In the genomic region with DNA sequence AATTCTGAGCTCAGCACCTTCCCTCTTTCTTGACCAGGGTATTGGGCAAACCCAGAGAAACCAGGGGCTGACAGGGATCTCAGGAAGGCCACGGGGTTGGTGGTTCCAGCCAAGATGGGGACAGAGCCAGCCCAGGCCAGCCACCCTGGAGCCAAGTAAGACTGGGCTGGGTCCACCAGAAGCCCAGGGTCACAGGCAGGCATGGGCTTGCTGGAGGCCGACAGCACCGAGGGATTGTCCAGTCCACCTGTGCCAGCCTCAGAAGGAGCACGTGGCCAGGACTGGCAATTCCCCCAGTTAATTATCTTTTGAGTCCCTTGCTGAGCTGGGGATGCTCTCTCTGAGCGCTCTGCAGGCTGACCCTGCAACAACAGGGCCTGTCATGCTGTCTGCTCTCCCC, we compare ENCODE assay signal across 16 cellular contexts.
"Had no signal": no experiment of that assay in that cellular context is flagged by ENCODE, and none has a peak within 500 bp of the region (broad histone marks: within the 10 kb centered on the region; RNA-seq: fewer than 3 reads in every experiment).

No MANE protein-coding gene starts in this region.

- H3K4me1 Mint-ChIP-seq: activated naive CD4-positive, alpha-beta T cell treated with anti-CD3 and anti-CD28 coated beads, Interleukin-2, amount 10 ng/mL, durations not matched to agents 7 days and 5 days had no signal

- H3K27me3 ChIP-seq: body of pancreas, gastroesophageal sphincter, vagina had no signal

- H3K27ac ChIP-seq: body of pancreas, prostate gland, thoracic aorta, vagina had no signal

- FAIRE-seq: colon had no signal

- ATAC-seq: body of pancreas; gastroesophageal sphincter; mucosa of descending colon; naive thymus-derived CD8-positive, alpha-beta T cell; stimulated activated naive CD8-positive, alpha-beta T cell treated with anti-CD3 and anti-CD28 coated beads, Interleukin-15, Interleukin-2, amounts not matched to agents 100 U/mL and 50 U/mL, for 24 hours had no signal

- H3K4me3 Mint-ChIP-seq: activated naive CD4-positive, alpha-beta T cell treated with anti-CD3 and anti-CD28 coated beads, Interleukin-2, amount 10 ng/mL, durations not matched to agents 7 days and 5 days; naive thymus-derived CD8-positive, alpha-beta T cell had no signal

- H3K27me3 Mint-ChIP-seq: activated naive CD4-positive, alpha-beta T cell treated with anti-CD3 and anti-CD28 coated beads, Interleukin-2, amount 10 ng/mL, durations not matched to agents 7 days and 5 days; naive thymus-derived CD8-positive, alpha-beta T cell had no signal

- H3K9me3 Mint-ChIP-seq: activated naive CD4-positive, alpha-beta T cell treated with anti-CD3 and anti-CD28 coated beads, Interleukin-2, amount 10 ng/mL, durations not matched to agents 7 days and 5 days; activated T-helper 2 cell treated with anti-CD3 and anti-CD28 coated beads, Interferon-gamma antibody, Interleukin-2, Interleukin-4, amounts not matched to agents 10 μg/mL and 5 μg/mL and 100 μg/mL, durations not matched to agents 14 hours and 24 hours and 36 hours; naive thymus-derived CD8-positive, alpha-beta T cell had no signal

- H3K27ac Mint-ChIP-seq: activated naive CD4-positive, alpha-beta T cell treated with anti-CD3 and anti-CD28 coated beads, Interleukin-2, amount 10 ng/mL, durations not matched to agents 7 days and 5 days; activated T-helper 2 cell treated with anti-CD3 and anti-CD28 coated beads, Interferon-gamma antibody, Interleukin-2, Interleukin-4, amounts not matched to agents 10 μg/mL and 5 μg/mL and 100 μg/mL, durations not matched to agents 14 hours and 24 hours and 36 hours had no signal

- H3K9me3 ChIP-seq: body of pancreas, gastroesophageal sphincter, mucosa of descending colon, prostate gland, thoracic aorta, vagina had no signal

- DNase-seq: activated CD4-positive, alpha-beta T cell treated with anti-CD3 and anti-CD28 coated beads, Interleukin-2, amount 50 U/mL, for 1 hour; activated naive CD4-positive, alpha-beta T cell treated with anti-CD3 and anti-CD28 coated beads, Interleukin-2, amount 10 ng/mL, durations not matched to agents 7 days and 5 days; activated T-cell treated with anti-CD3 and anti-CD28 coated beads for 4 hours; body of pancreas; hippocampal formation; mucosa of descending colon; naive thymus-derived CD8-positive, alpha-beta T cell; stimulated activated CD4-positive, alpha-beta T cell treated with anti-CD3 and anti-CD28 coated beads, Interleukin-12 subunit alpha, Interleukin-12 subunit beta, amount 100 ng/mL, for 4 hours; stimulated activated naive CD8-positive, alpha-beta T cell treated with anti-CD3 and anti-CD28 coated beads, Interleukin-15, Interleukin-2, amounts not matched to agents 100 U/mL and 50 U/mL, for 24 hours; T-helper 2 cell had no signal

- H3K4me3 ChIP-seq: body of pancreas, gastroesophageal sphincter, mucosa of descending colon, prostate gland, thoracic aorta, vagina had no signal
